In genomic region chr2:37297632-37298031, GRCh38 we compare ENCODE assay signal across 7 cellular contexts. TPM values are rescaled to one million over a fixed set of nuclear protein-coding genes. Genes with fewer than 3 reads are reported as not detected.
"Had no signal": no experiment of that assay in that cellular context is flagged by ENCODE, and none has a peak within 500 bp of the region (broad histone marks: within the 10 kb centered on the region; RNA-seq: fewer than 3 reads in every experiment).

No MANE protein-coding gene starts in this region.

- ATAC-seq: GM23338, K562 had no signal

- H3K9me3 Mint-ChIP-seq: H9, HFFc6 had no signal

- H3K27ac Mint-ChIP-seq: GM23338, H9, HFFc6 had no signal

- H3K4me2 ChIP-seq: GM23338 had no signal

- H2AFZ ChIP-seq: GM23338 had no signal

- H3K4me3 Mint-ChIP-seq: GM23338, H9, HFFc6 had no signal

- DNase-seq: H9, HCEC 1CT, HFFc6, IMR-90, KG1 had no signal

- H3K4me3 ChIP-seq: GM23338, K562 had no signal

RNA-seq across cellular contexts. Expression of gene QPCT, which starts 46.8 kb away (rescaled TPM):
- total RNA-seq: H9, K562 had no signal
